ENCODE assay signal across 1 cellular context in the genomic region with DNA sequence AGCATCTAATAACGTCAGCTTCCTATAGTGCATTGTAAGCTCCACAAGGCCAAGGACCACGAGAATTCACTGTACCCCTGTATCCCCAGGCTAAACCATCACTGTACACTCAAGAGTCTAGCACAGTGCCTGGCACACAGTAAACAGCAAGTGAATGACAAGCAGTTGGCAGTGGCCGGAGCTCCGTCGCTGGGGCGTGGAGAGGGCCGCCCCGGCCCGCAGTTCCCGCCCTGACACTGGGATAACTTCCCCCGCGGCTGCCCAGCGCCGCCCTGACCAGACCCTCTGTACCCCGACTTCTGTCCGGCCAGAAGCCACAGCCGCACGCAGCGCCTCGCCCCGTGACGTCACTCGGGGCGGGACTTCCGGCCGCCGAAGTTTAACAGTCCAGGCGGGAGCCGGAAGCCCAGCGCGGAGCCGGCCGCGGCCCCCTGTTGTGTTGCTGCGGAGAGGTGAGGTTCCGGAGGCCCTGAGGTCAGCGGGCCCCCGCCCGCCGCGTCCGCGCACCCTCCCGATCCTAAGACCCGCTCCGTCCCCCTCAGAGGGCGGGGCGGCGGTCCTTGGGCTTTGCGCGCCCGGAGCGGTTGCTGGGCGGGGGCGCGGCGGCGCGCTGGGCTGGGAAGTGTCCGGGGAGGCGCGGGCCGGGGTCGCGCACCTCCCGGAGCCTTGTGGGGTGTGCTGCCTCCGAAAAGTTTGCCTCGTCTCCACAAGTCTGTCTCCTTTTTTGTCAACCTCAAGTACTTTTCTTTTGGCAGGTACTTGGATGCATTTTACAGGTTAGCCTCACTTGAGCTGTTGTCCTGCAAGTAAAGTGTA.
TF ChIP-seq lines count a peak whose summit lies in the region.

A gene with protein sequence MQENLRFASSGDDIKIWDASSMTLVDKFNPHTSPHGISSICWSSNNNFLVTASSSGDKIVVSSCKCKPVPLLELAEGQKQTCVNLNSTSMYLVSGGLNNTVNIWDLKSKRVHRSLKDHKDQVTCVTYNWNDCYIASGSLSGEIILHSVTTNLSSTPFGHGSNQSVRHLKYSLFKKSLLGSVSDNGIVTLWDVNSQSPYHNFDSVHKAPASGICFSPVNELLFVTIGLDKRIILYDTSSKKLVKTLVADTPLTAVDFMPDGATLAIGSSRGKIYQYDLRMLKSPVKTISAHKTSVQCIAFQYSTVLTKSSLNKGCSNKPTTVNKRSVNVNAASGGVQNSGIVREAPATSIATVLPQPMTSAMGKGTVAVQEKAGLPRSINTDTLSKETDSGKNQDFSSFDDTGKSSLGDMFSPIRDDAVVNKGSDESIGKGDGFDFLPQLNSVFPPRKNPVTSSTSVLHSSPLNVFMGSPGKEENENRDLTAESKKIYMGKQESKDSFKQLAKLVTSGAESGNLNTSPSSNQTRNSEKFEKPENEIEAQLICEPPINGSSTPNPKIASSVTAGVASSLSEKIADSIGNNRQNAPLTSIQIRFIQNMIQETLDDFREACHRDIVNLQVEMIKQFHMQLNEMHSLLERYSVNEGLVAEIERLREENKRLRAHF (plus strand): TSS at position 409 of the 816 bp plus-strand sequence. CDS start 2,503 bp downstream, outside the sequence.

TF ChIP-seq in GM12878, 131 proteins besides CTCF, POLR2A, EP300 and RAD21 (continued from another document and continues in another):
- TF ChIP-seq, protein P1, sequence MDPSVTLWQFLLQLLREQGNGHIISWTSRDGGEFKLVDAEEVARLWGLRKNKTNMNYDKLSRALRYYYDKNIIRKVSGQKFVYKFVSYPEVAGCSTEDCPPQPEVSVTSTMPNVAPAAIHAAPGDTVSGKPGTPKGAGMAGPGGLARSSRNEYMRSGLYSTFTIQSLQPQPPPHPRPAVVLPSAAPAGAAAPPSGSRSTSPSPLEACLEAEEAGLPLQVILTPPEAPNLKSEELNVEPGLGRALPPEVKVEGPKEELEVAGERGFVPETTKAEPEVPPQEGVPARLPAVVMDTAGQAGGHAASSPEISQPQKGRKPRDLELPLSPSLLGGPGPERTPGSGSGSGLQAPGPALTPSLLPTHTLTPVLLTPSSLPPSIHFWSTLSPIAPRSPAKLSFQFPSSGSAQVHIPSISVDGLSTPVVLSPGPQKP (IDR thresholded peaks at IDR 0.05; ENCODE audit: low read depth, low read length) = peak; percentile 79
- no peak for TF ChIP-seq CEBPB (IDR thresholded peaks at IDR 0.05; ENCODE audit: borderline replicate concordance in 1 of 2, low read depth in 2 of 2, low read length in 2 of 2)
- peak; percentile 8 for TF ChIP-seq RELA (IDR thresholded peaks at IDR 0.05; ENCODE audit: borderline replicate concordance, partially characterized antibody)
- TF ChIP-seq IKZF1 (conservative IDR thresholded peaks at IDR 0.05) = peak; percentile 75
- TF ChIP-seq EGR1 (IDR thresholded peaks at IDR 0.05; ENCODE audit: borderline replicate concordance in 1 of 2, low read depth in 2 of 2, low read length in 2 of 2) = peak in 1 of 2 experiments; percentile 4; a peak in 1 of 3 replicates
- TF ChIP-seq NBN (IDR thresholded peaks at IDR 0.05) = peak; percentile 98
- no peak for TF ChIP-seq FOS (IDR thresholded peaks at IDR 0.05; ENCODE audit: borderline replicate concordance, extremely low read depth, insufficient read length)
- TF ChIP-seq, protein P2, sequence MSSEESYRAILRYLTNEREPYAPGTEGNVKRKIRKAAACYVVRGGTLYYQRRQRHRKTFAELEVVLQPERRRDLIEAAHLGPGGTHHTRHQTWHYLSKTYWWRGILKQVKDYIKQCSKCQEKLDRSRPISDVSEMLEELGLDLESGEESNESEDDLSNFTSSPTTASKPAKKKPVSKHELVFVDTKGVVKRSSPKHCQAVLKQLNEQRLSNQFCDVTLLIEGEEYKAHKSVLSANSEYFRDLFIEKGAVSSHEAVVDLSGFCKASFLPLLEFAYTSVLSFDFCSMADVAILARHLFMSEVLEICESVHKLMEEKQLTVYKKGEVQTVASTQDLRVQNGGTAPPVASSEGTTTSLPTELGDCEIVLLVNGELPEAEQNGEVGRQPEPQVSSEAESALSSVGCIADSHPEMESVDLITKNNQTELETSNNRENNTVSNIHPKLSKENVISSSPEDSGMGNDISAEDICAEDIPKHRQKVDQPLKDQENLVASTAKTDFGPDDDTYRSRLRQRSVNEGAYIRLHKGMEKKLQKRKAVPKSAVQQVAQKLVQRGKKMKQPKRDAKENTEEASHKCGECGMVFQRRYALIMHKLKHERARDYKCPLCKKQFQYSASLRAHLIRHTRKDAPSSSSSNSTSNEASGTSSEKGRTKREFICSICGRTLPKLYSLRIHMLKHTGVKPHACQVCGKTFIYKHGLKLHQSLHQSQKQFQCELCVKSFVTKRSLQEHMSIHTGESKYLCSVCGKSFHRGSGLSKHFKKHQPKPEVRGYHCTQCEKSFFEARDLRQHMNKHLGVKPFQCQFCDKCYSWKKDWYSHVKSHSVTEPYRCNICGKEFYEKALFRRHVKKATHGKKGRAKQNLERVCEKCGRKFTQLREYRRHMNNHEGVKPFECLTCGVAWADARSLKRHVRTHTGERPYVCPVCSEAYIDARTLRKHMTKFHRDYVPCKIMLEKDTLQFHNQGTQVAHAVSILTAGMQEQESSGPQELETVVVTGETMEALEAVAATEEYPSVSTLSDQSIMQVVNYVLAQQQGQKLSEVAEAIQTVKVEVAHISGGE (CRISPR knock-in tag; IDR thresholded peaks at IDR 0.05) = peak; percentile 48; the same call in 1 of the 2 replicates
- TF ChIP-seq TBL1XR1 (IDR thresholded peaks at IDR 0.05; ENCODE audit: low read depth, low read length) = no peak
- TF ChIP-seq JUNB (IDR thresholded peaks at IDR 0.05) = no peak
- TF ChIP-seq KLF5 (IDR thresholded peaks at IDR 0.05; ENCODE audit: partially characterized antibody) = no peak
- peak in 1 of 2 experiments; percentile 41; a peak in 1 of 4 replicates for TF ChIP-seq IKZF2 (IDR thresholded peaks at IDR 0.05)
- TF ChIP-seq, protein P3, sequence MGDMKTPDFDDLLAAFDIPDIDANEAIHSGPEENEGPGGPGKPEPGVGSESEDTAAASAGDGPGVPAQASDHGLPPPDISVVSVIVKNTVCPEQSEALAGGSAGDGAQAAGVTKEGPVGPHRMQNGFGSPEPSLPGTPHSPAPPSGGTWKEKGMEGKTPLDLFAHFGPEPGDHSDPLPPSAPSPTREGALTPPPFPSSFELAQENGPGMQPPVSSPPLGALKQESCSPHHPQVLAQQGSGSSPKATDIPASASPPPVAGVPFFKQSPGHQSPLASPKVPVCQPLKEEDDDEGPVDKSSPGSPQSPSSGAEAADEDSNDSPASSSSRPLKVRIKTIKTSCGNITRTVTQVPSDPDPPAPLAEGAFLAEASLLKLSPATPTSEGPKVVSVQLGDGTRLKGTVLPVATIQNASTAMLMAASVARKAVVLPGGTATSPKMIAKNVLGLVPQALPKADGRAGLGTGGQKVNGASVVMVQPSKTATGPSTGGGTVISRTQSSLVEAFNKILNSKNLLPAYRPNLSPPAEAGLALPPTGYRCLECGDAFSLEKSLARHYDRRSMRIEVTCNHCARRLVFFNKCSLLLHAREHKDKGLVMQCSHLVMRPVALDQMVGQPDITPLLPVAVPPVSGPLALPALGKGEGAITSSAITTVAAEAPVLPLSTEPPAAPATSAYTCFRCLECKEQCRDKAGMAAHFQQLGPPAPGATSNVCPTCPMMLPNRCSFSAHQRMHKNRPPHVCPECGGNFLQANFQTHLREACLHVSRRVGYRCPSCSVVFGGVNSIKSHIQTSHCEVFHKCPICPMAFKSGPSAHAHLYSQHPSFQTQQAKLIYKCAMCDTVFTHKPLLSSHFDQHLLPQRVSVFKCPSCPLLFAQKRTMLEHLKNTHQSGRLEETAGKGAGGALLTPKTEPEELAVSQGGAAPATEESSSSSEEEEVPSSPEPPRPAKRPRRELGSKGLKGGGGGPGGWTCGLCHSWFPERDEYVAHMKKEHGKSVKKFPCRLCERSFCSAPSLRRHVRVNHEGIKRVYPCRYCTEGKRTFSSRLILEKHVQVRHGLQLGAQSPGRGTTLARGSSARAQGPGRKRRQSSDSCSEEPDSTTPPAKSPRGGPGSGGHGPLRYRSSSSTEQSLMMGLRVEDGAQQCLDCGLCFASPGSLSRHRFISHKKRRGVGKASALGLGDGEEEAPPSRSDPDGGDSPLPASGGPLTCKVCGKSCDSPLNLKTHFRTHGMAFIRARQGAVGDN (IDR thresholded peaks at IDR 0.05) = no peak; the same call in 1 of the 2 replicates
- 0 out of 2 replicates have a peak, but pooled peaks have one; percentile 18 for TF ChIP-seq RBBP5 (conservative IDR thresholded peaks at IDR 0.05)
- TF ChIP-seq CBFB (IDR thresholded peaks at IDR 0.05; ENCODE audit: low read depth) = no peak
- peak; percentile 50; the same call in 1 of the 2 replicates for TF ChIP-seq YY1 (IDR thresholded peaks at IDR 0.05; ENCODE audit: low read depth, low read length)
- TF ChIP-seq, protein P4, sequence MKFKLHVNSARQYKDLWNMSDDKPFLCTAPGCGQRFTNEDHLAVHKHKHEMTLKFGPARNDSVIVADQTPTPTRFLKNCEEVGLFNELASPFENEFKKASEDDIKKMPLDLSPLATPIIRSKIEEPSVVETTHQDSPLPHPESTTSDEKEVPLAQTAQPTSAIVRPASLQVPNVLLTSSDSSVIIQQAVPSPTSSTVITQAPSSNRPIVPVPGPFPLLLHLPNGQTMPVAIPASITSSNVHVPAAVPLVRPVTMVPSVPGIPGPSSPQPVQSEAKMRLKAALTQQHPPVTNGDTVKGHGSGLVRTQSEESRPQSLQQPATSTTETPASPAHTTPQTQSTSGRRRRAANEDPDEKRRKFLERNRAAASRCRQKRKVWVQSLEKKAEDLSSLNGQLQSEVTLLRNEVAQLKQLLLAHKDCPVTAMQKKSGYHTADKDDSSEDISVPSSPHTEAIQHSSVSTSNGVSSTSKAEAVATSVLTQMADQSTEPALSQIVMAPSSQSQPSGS (IDR thresholded peaks at IDR 0.05; ENCODE audit: low read length) = peak; percentile 35; the same call in 1 of the 2 replicates
- no peak for TF ChIP-seq SUPT20H (IDR thresholded peaks at IDR 0.05; ENCODE audit: borderline replicate concordance, control insufficient read depth, low read depth, low read length)
- TF ChIP-seq, protein P5, sequence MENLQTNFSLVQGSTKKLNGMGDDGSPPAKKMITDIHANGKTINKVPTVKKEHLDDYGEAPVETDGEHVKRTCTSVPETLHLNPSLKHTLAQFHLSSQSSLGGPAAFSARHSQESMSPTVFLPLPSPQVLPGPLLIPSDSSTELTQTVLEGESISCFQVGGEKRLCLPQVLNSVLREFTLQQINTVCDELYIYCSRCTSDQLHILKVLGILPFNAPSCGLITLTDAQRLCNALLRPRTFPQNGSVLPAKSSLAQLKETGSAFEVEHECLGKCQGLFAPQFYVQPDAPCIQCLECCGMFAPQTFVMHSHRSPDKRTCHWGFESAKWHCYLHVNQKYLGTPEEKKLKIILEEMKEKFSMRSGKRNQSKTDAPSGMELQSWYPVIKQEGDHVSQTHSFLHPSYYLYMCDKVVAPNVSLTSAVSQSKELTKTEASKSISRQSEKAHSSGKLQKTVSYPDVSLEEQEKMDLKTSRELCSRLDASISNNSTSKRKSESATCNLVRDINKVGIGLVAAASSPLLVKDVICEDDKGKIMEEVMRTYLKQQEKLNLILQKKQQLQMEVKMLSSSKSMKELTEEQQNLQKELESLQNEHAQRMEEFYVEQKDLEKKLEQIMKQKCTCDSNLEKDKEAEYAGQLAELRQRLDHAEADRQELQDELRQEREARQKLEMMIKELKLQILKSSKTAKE (IDR thresholded peaks at IDR 0.05; ENCODE audit: low read depth, poor library complexity, severe bottlenecking) = no peak
- peak; percentile 93 for TF ChIP-seq SMARCA5 (IDR thresholded peaks at IDR 0.05)
- TF ChIP-seq SIX5 (IDR thresholded peaks at IDR 0.05; ENCODE audit: low read depth, low read length, severe bottlenecking) = no peak
- TF ChIP-seq NR2C1 (IDR thresholded peaks at IDR 0.05) = peak; percentile 50; the same call in 1 of the 2 replicates
- TF ChIP-seq ESRRA (IDR thresholded peaks at IDR 0.05; ENCODE audit: low read length) = no peak
- no peak for TF ChIP-seq BMI1 (IDR thresholded peaks at IDR 0.05; ENCODE audit: borderline replicate concordance)
- TF ChIP-seq, protein P6, sequence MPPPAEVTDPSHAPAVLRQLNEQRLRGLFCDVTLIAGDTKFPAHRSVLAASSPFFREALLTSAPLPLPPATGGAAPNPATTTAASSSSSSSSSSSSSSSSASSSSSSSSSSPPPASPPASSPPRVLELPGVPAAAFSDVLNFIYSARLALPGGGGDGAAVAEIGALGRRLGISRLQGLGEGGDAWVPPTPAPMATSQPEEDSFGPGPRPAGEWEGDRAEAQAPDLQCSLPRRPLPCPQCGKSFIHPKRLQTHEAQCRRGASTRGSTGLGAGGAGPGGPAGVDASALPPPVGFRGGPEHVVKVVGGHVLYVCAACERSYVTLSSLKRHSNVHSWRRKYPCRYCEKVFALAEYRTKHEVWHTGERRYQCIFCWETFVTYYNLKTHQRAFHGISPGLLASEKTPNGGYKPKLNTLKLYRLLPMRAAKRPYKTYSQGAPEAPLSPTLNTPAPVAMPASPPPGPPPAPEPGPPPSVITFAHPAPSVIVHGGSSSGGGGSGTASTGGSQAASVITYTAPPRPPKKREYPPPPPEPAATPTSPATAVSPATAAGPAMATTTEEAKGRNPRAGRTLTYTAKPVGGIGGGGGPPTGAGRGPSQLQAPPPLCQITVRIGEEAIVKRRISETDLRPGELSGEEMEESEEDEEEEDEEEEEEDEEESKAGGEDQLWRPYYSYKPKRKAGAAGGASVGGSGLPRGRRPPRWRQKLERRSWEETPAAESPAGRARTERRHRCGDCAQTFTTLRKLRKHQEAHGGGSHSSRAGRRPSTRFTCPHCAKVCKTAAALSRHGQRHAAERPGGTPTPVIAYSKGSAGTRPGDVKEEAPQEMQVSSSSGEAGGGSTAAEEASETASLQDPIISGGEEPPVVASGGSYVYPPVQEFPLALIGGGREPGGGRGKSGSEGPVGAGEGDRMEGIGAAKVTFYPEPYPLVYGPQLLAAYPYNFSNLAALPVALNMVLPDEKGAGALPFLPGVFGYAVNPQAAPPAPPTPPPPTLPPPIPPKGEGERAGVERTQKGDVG (CRISPR knock-in tag; IDR thresholded peaks at IDR 0.05) = no peak
- TF ChIP-seq, protein P7, sequence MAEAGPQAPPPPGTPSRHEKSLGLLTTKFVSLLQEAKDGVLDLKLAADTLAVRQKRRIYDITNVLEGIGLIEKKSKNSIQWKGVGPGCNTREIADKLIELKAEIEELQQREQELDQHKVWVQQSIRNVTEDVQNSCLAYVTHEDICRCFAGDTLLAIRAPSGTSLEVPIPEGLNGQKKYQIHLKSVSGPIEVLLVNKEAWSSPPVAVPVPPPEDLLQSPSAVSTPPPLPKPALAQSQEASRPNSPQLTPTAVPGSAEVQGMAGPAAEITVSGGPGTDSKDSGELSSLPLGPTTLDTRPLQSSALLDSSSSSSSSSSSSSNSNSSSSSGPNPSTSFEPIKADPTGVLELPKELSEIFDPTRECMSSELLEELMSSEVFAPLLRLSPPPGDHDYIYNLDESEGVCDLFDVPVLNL (IDR thresholded peaks at IDR 0.05; ENCODE audit: low read depth, low read length) = peak; percentile 54
- peak; percentile 89 for TF ChIP-seq GABPA (IDR thresholded peaks at IDR 0.05; ENCODE audit: low read depth)
